In the genomic region with DNA sequence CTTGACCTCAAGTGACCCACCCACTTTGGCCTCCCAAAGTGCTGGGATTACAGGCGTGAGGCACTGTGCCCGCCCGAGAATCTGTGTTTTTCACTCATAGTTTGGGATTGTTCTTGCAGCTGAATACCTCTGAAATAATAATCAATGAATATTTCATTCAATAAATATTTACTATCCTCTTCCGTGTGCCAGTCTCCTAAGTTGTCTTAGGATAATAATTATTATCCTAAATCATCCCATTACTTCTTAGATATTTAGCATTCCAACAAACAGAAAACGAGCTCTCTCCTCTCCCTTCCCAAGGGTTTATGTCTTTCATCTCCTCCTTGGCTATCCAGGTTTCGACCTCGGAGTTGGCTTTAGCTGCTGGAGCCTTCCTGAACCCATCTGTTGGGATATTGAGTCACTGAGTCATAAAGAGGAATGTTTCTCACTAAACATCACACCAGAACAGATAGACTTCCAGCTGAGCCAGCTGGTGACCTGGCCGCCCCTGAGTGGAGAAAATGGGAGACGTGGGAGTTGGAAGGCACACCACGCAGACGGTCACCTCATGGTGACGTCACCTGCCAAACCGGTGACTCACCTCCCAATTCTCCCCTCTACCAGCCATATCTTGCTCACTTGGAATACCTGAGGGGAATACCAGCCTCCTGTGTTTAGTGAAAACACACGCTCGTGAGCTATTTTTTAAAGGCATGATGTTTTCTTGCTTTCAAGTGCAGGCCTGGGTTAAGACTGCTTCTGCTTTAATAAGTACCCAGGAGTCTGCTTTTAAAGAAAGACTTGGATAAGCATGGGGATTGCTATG, we compare ENCODE assay signal across 8 cellular contexts. TPM values are rescaled to one million over a fixed set of nuclear protein-coding genes. Genes with fewer than 3 reads are reported as not detected.
DNase-seq lines count a peak whose midpoint lies in the region; ATAC-seq and TF ChIP-seq lines count a peak whose summit lies in the region.

No MANE protein-coding gene starts in this region.

- no peak for TF ChIP-seq CTCF in foreskin fibroblast (IDR thresholded peaks at IDR 0.05; ENCODE audit: low read depth, low read length)
- no peak for TF ChIP-seq CTCF in colonic mucosa (IDR thresholded peaks at IDR 0.05)

- H3K4me3 ChIP-seq in foreskin fibroblast (ENCODE audit: low read depth in 1 of 2, low read length in 2 of 2) = no peak overlapping the region
- H3K4me3 ChIP-seq in skin epidermis = no peak overlapping the region
- no peak overlapping the region for H3K4me3 ChIP-seq in colonic mucosa

- ATAC-seq in SK-N-SH treated with all-trans-retinoic acid at 6 μM for 48 hours (peak; percentile 66), GM18861 (IDR thresholded peaks at IDR 0.05; ENCODE audit: unreplicated experiment) (no peak)

- no peaks in the 10 kb centered on the region for H3K36me3 ChIP-seq in colonic mucosa

- H3K4me1 ChIP-seq in colonic mucosa = peaks cover 3% of the 10 kb centered on the region

- no peaks in the 10 kb centered on the region for H3K9me3 ChIP-seq in colonic mucosa

- H3K27me3 ChIP-seq in colonic mucosa = no peaks in the 10 kb centered on the region

- H3K9ac ChIP-seq in colonic mucosa (ENCODE audit: low read depth in 2 of 2, low read length in 2 of 2) = no peak overlapping the region

- H3K27ac ChIP-seq in skin epidermis (peak overlapping the region in 19 of 21 experiments; percentile 9 to 85 (median 52)), colonic mucosa (no peak overlapping the region)

- intact Hi-C loops in colonic mucosa (cut with DNase I) = loop anchor here (5.0 kb wide), 1 partner anchor 41 kb away; no protein-coding TSS in a partner anchor

- DNase-seq in H4 (ENCODE audit: low spot score) (peak; percentile 95), foreskin fibroblast (peak; percentile 92 to 97), colonic mucosa (no peak), NCI-H1930 (lab: John Stamatoyannopoulos, UW) (no peak), NCI-H2107 (lab: John Stamatoyannopoulos, UW) (no peak)

TF ChIP-seq in SK-N-SH treated with all-trans-retinoic acid at 6 μM for 48 hours, 23 proteins besides CTCF, POLR2A, EP300 and RAD21 (continues in another document):
- TF ChIP-seq TCF4 (CRISPR knock-in tag; IDR thresholded peaks at IDR 0.05; ENCODE audit: borderline replicate concordance) (no peak), TOX (CRISPR knock-in tag; IDR thresholded peaks at IDR 0.05; ENCODE audit: borderline replicate concordance) (no peak), RARB (CRISPR knock-in tag; IDR thresholded peaks at IDR 0.05) (no peak), ZC3H10 (CRISPR knock-in tag; IDR thresholded peaks at IDR 0.05) (peak; percentile 50; the same call in 1 of the 2 replicates), ZFP3 (CRISPR knock-in tag; IDR thresholded peaks at IDR 0.05) (peak; percentile 81), GLIS3 (CRISPR knock-in tag; IDR thresholded peaks at IDR 0.05) (no peak), ZNF70 (CRISPR knock-in tag; IDR thresholded peaks at IDR 0.05) (no peak), BACH2 (CRISPR knock-in tag; IDR thresholded peaks at IDR 0.05; ENCODE audit: borderline replicate concordance) (no peak), ARNTL (CRISPR knock-in tag; IDR thresholded peaks at IDR 0.05; ENCODE audit: borderline replicate concordance, low read depth) (no peak), OSR1 (CRISPR knock-in tag; IDR thresholded peaks at IDR 0.05) (no peak), ZNF8 (CRISPR knock-in tag; IDR thresholded peaks at IDR 0.05) (no peak), PPARA (CRISPR knock-in tag; IDR thresholded peaks at IDR 0.05; ENCODE audit: borderline replicate concordance) (no peak), CSDC2 (CRISPR knock-in tag; IDR thresholded peaks at IDR 0.05) (peak; percentile 37; the same call in 1 of the 2 replicates), ESRRG (CRISPR knock-in tag; IDR thresholded peaks at IDR 0.05) (no peak), SNAI2 (CRISPR knock-in tag; IDR thresholded peaks at IDR 0.05) (no peak; the same call in 1 of the 2 replicates), ISL1 (CRISPR knock-in tag; IDR thresholded peaks at IDR 0.05) (no peak; the same call in none of the 2 replicates), ZNF565 (CRISPR knock-in tag; conservative IDR thresholded peaks at IDR 0.05; ENCODE audit: low read depth) (no peak)
- TF ChIP-seq, protein P1, sequence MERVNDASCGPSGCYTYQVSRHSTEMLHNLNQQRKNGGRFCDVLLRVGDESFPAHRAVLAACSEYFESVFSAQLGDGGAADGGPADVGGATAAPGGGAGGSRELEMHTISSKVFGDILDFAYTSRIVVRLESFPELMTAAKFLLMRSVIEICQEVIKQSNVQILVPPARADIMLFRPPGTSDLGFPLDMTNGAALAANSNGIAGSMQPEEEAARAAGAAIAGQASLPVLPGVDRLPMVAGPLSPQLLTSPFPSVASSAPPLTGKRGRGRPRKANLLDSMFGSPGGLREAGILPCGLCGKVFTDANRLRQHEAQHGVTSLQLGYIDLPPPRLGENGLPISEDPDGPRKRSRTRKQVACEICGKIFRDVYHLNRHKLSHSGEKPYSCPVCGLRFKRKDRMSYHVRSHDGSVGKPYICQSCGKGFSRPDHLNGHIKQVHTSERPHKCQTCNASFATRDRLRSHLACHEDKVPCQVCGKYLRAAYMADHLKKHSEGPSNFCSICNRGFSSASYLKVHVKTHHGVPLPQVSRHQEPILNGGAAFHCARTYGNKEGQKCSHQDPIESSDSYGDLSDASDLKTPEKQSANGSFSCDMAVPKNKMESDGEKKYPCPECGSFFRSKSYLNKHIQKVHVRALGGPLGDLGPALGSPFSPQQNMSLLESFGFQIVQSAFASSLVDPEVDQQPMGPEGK (CRISPR knock-in tag; IDR thresholded peaks at IDR 0.05; ENCODE audit: borderline replicate concordance) = no peak
- TF ChIP-seq, protein P2, sequence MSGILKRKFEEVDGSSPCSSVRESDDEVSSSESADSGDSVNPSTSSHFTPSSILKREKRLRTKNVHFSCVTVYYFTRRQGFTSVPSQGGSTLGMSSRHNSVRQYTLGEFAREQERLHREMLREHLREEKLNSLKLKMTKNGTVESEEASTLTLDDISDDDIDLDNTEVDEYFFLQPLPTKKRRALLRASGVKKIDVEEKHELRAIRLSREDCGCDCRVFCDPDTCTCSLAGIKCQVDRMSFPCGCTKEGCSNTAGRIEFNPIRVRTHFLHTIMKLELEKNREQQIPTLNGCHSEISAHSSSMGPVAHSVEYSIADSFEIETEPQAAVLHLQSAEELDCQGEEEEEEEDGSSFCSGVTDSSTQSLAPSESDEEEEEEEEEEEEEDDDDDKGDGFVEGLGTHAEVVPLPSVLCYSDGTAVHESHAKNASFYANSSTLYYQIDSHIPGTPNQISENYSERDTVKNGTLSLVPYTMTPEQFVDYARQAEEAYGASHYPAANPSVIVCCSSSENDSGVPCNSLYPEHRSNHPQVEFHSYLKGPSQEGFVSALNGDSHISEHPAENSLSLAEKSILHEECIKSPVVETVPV (CRISPR knock-in tag; IDR thresholded peaks at IDR 0.05) = no peak
- TF ChIP-seq, protein P3, sequence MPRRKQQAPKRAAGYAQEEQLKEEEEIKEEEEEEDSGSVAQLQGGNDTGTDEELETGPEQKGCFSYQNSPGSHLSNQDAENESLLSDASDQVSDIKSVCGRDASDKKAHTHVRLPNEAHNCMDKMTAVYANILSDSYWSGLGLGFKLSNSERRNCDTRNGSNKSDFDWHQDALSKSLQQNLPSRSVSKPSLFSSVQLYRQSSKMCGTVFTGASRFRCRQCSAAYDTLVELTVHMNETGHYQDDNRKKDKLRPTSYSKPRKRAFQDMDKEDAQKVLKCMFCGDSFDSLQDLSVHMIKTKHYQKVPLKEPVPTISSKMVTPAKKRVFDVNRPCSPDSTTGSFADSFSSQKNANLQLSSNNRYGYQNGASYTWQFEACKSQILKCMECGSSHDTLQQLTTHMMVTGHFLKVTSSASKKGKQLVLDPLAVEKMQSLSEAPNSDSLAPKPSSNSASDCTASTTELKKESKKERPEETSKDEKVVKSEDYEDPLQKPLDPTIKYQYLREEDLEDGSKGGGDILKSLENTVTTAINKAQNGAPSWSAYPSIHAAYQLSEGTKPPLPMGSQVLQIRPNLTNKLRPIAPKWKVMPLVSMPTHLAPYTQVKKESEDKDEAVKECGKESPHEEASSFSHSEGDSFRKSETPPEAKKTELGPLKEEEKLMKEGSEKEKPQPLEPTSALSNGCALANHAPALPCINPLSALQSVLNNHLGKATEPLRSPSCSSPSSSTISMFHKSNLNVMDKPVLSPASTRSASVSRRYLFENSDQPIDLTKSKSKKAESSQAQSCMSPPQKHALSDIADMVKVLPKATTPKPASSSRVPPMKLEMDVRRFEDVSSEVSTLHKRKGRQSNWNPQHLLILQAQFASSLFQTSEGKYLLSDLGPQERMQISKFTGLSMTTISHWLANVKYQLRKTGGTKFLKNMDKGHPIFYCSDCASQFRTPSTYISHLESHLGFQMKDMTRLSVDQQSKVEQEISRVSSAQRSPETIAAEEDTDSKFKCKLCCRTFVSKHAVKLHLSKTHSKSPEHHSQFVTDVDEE (CRISPR knock-in tag; IDR thresholded peaks at IDR 0.05) = no peak
- TF ChIP-seq, protein P4, sequence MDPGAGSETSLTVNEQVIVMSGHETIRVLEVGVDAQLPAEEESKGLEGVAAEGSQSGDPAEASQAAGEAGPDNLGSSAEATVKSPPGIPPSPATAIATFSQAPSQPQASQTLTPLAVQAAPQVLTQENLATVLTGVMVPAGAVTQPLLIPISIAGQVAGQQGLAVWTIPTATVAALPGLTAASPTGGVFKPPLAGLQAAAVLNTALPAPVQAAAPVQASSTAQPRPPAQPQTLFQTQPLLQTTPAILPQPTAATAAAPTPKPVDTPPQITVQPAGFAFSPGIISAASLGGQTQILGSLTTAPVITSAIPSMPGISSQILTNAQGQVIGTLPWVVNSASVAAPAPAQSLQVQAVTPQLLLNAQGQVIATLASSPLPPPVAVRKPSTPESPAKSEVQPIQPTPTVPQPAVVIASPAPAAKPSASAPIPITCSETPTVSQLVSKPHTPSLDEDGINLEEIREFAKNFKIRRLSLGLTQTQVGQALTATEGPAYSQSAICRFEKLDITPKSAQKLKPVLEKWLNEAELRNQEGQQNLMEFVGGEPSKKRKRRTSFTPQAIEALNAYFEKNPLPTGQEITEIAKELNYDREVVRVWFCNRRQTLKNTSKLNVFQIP (CRISPR knock-in tag; IDR thresholded peaks at IDR 0.05; ENCODE audit: borderline replicate concordance, low read depth) = no peak

RNA-seq across cellular contexts. Expression of a gene that starts 43.9 kb away (rescaled TPM):
- 28.0 and 38.3 TPM in 2 replicates for total RNA-seq in H4 (2014; rRNA removed; shearing (Covaris generic))
- 10 to 100 TPM; 25.2 to 66.0 TPM for total RNA-seq in colonic mucosa

Comparison
In these comparisons a context has a peak if more than half of its experiments do, and no peak if none do; other contexts are left out.
1. DNase-seq: peak in H4 (single experiment) and foreskin fibroblast (2 of 2); none in colonic mucosa (single experiment), NCI-H1930 (0 of 2) and NCI-H2107 (single experiment).